16 cellular contexts compared by ENCODE assay signal in the genomic region with DNA sequence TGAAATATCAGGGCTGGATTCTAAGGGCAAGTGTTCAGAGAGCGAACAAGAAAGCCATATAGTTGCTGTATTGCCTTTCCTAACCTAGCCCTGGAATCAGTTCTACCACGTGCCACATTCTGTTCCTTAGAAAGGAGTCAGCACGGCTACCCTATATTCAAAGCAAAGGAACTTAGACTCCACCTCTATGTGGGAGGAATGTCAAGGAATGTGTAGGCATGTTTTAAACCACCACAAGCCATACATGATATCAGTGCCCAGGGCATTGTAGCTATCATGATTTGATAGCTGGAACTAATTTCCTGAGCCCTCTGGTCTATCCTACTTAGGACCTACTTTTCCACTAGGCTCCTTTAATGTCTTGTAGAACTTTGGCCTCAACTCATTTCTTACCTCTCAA. TPM values are rescaled to one million over a fixed set of nuclear protein-coding genes. Genes with fewer than 3 reads are reported as not detected.
DNase-seq lines count a peak whose midpoint lies in the region; ATAC-seq, FAIRE-seq and TF ChIP-seq lines count a peak whose summit lies in the region.
"Had no signal": no experiment of that assay in that cellular context is flagged by ENCODE, and none has a peak within 500 bp of the region (broad histone marks: within the 10 kb centered on the region; RNA-seq: fewer than 3 reads in every experiment).

No MANE protein-coding gene starts in this region.

- peaks cover 19% of the 10 kb centered on the region for H3K36me3 Mint-ChIP-seq in activated CD4-positive, alpha-beta T cell treated with anti-CD3 and anti-CD28 coated beads, Interleukin-2, amount 10 ng/mL, durations not matched to agents 24 days and 14 days (ENCODE audit: low read depth)
- H3K36me3 Mint-ChIP-seq in Calu3 (ENCODE audit: insufficient read depth, unreplicated experiment), result peaks cover 49% of the 10 kb centered on the region

- no peaks in the 10 kb centered on the region for H3K27me3 ChIP-seq in GM12878 (replicated peaks in 1 of 2; ENCODE audit: control insufficient read depth in 2 of 2, insufficient read depth in 2 of 2, low read length in 1 of 2)
- no peaks in the 10 kb centered on the region for H3K27me3 ChIP-seq in neutrophil
- H3K27me3 ChIP-seq in brain microvascular endothelial cell (replicated peaks), result no peaks in the 10 kb centered on the region
- H3K27me3 ChIP-seq: ascending aorta, esophagus muscularis mucosa had no signal

- H4K20me1 ChIP-seq in GM12878 (ENCODE audit: control insufficient read depth, insufficient read depth), result no peaks in the 10 kb centered on the region

- RAD21 ChIA-PET in GM12878 (lab: Charles Lee; ENCODE audit: unreplicated experiment), result interaction anchor here (0.5 to 2.3 kb wide), 7 partner anchors 15 to 145 kb away, joined by 3 to 15 read pairs (median 6); partner anchors contain the start of gene PATZ1

- H3K4me3 Mint-ChIP-seq in activated CD4-positive, alpha-beta T cell treated with anti-CD3 and anti-CD28 coated beads, Interleukin-2, amount 10 ng/mL, durations not matched to agents 24 days and 14 days, result peak overlapping the region; percentile 90
- H3K4me3 Mint-ChIP-seq in Calu3 (ENCODE audit: low read depth, unreplicated experiment), result no peak overlapping the region

- no peak overlapping the region for H3K4me3 ChIP-seq in GM12878
- H3K4me3 ChIP-seq in neutrophil (ENCODE audit: low read depth in 1 of 2, low read length in 1 of 2), result no peak overlapping the region
- no peak overlapping the region for H3K4me3 ChIP-seq in brain microvascular endothelial cell (ENCODE audit: low read depth, low read length)
- H3K4me3 ChIP-seq: A549, ascending aorta, coronary artery, esophagus muscularis mucosa, prostate gland had no signal

- no peak for TF ChIP-seq EP300 in GM12878 (IDR thresholded peaks at IDR 0.05; ENCODE audit: borderline replicate concordance in 1 of 2, control insufficient read depth in 1 of 2, low read depth in 2 of 2, low read length in 2 of 2)

- peaks cover 0 to 9% of the 10 kb centered on the region in 2 experiments; a peak in 1 of 4 replicates for H3K36me3 ChIP-seq in GM12878 (ENCODE audit: control insufficient read depth in 2 of 2, insufficient read depth in 2 of 2, low read length in 1 of 2)
- H3K36me3 ChIP-seq in neutrophil, result peaks cover 3% of the 10 kb centered on the region
- peaks cover 8% of the 10 kb centered on the region for H3K36me3 ChIP-seq in brain microvascular endothelial cell (replicated peaks)
- H3K36me3 ChIP-seq: prostate gland had no signal

- H3K27ac Mint-ChIP-seq in activated CD4-positive, alpha-beta T cell treated with anti-CD3 and anti-CD28 coated beads, Interleukin-2, amount 10 ng/mL, durations not matched to agents 24 days and 14 days, result peak overlapping the region; percentile 78
- H3K27ac Mint-ChIP-seq in Calu3 (ENCODE audit: unreplicated experiment), result no peak overlapping the region

- no peak for DNase-seq in activated CD4-positive, alpha-beta T cell treated with anti-CD3 and anti-CD28 coated beads, Interleukin-2, amount 10 ng/mL, durations not matched to agents 24 days and 14 days
- no peak for DNase-seq in activated CD4-positive, alpha-beta T cell treated with anti-CD3 and anti-CD28 coated beads for 1 hour
- DNase-seq in NCI-H226 (peak; percentile 39), GM12878 (ENCODE audit: low read depth, low spot score) (no peak), brain microvascular endothelial cell (no peak), Calu3 (no peak), NCI-H748 treated with DMSO at 0.1 percent for 48 hours (lab: John Stamatoyannopoulos, UW) (no peak)
- DNase-seq: activated CD8-positive, alpha-beta memory T cell treated with anti-CD3 and anti-CD28 coated beads, Interleukin-2, amount 50 U/mL, for 4 hours; kidney glomerular epithelial cell; NCI-H1436 treated with DMSO at 0.1 percent for 48 hours had no signal

- in situ Hi-C loops in GM12878 (cut with MboI) (loop anchor here (5.0 kb wide), 1 partner anchor 145 kb away; no protein-coding TSS in a partner anchor), brain microvascular endothelial cell (cut with HindIII; ENCODE audit: low pct_ligation_motif_present, low sequenced_read_pairs) (no loop called here)

- TF ChIP-seq CTCF in GM12878 (IDR thresholded peaks at IDR 0.05 in 2 of 3, conservative IDR thresholded peaks at IDR 0.05 in 1 of 3; ENCODE audit: control insufficient read depth in 2 of 3, extremely low read depth in 1 of 3, insufficient read depth in 1 of 3, low read depth in 3 of 3, low read length in 3 of 3) (no peak), neutrophil (IDR thresholded peaks at IDR 0.05) (no peak), brain microvascular endothelial cell (IDR thresholded peaks at IDR 0.05; ENCODE audit: low read depth, low read length, missing control alignments) (no peak), Calu3 (IDR thresholded peaks at IDR 0.05; ENCODE audit: unreplicated experiment) (no peak)

- no peak overlapping the region; the same call in 1 of the 2 replicates for H3K27ac ChIP-seq in GM12878 (ENCODE audit: control insufficient read depth, insufficient read depth)
- H3K27ac ChIP-seq in neutrophil, result peak overlapping the region; percentile 97
- no peak overlapping the region for H3K27ac ChIP-seq in brain microvascular endothelial cell
- H3K27ac ChIP-seq: A549, prostate gland had no signal

- intact Hi-C loops in activated CD4-positive, alpha-beta T cell treated with anti-CD3 and anti-CD28 coated beads, Interleukin-2, amount 10 ng/mL, durations not matched to agents 24 days and 14 days (cut with micrococcal nuclease), result loop anchor here (5.0 to 10.0 kb wide), 2 partner anchors 200 to 1067 kb away; partner anchors contain the start of genes MTFP1 and PIK3IP1
- intact Hi-C loops in GM12878 (cut with micrococcal nuclease; ENCODE audit: unreplicated experiment) (no loop called here), Calu3 (cut with micrococcal nuclease; ENCODE audit: unreplicated experiment) (no loop called here)

- no peak for TF ChIP-seq POLR2A in GM12878 (IDR thresholded peaks at IDR 0.05; ENCODE audit: low read depth, low read length)

- 95% methylated on average over 3 of the region's 3 CpGs for WGBS in GM12878 (ENCODE audit: insufficient coverage, insufficient replicate concordance, low lambda C conversion rate, missing lambda C conversion rate)

- peaks cover 37% of the 10 kb centered on the region for H3K4me1 ChIP-seq in GM12878 (ENCODE audit: control insufficient read depth, insufficient read depth, low read length)
- peaks cover 43 to 53% of the 10 kb centered on the region in 2 experiments for H3K4me1 ChIP-seq in neutrophil (ENCODE audit: control insufficient read depth in 1 of 2, insufficient read depth in 1 of 2, low read depth in 1 of 2, low read length in 1 of 2)

- BruUV-seq in GM12878 (replicated peaks; lab: Mats Ljungman, UMichigan), result no TSS peak
- BruUV-seq in Calu3 (replicated peaks; lab: Mats Ljungman, UMichigan), result no TSS peak

- no peak overlapping the region for H2AFZ ChIP-seq in GM12878 (ENCODE audit: control insufficient read depth, low read depth, low read length)

- POLR2A ChIA-PET in GM12878 (lab: Charles Lee), result interaction anchor here (0.5 to 8.9 kb wide), 7 partner anchors 12 to 171 kb away, joined by 3 to 82 read pairs (median 5); no protein-coding TSS in a partner anchor

- H3K4me1 Mint-ChIP-seq in activated CD4-positive, alpha-beta T cell treated with anti-CD3 and anti-CD28 coated beads, Interleukin-2, amount 10 ng/mL, durations not matched to agents 24 days and 14 days, result peaks cover 37% of the 10 kb centered on the region
- H3K4me1 Mint-ChIP-seq in Calu3 (ENCODE audit: low read depth, unreplicated experiment), result peaks cover 22% of the 10 kb centered on the region

- no peak overlapping the region for H3K9ac ChIP-seq in GM12878 (ENCODE audit: control insufficient read depth, insufficient read depth, low read length)

- no peak for ATAC-seq in GM12878
- ATAC-seq: A549 had no signal

- FAIRE-seq in GM12878 (lab: Jason Lieb, UNC), result no peak
- FAIRE-seq: A549 had no signal

- TF ChIP-seq RAD21 in GM12878 (IDR thresholded peaks at IDR 0.05; ENCODE audit: insufficient read depth, low read depth, low read length), result no peak

- H3K4me2 ChIP-seq in GM12878 (ENCODE audit: control insufficient read depth, insufficient read depth), result peak overlapping the region; percentile 86
- H3K4me2 ChIP-seq: A549 had no signal

- SMC1A ChIA-PET in GM12878 (lab: Charles Lee; ENCODE audit: uncharacterized antibody, unreplicated experiment), result interaction anchor here (0.8 to 3.4 kb wide), 10 partner anchors 14 to 169 kb away, joined by 3 to 26 read pairs (median 6); no protein-coding TSS in a partner anchor

- peaks cover 47% of the 10 kb centered on the region for H3K79me2 ChIP-seq in GM12878 (ENCODE audit: control insufficient read depth, insufficient read depth, low read length)

- H3K9me3 ChIP-seq in GM12878 (replicated peaks; ENCODE audit: control insufficient read depth, insufficient read depth, low read length) (no peaks in the 10 kb centered on the region), neutrophil (no peaks in the 10 kb centered on the region)
- H3K9me3 ChIP-seq: A549, ascending aorta, esophagus muscularis mucosa, prostate gland had no signal

- H3K27me3 Mint-ChIP-seq in activated CD4-positive, alpha-beta T cell treated with anti-CD3 and anti-CD28 coated beads, Interleukin-2, amount 10 ng/mL, durations not matched to agents 24 days and 14 days, result no peaks in the 10 kb centered on the region
- no peaks in the 10 kb centered on the region for H3K27me3 Mint-ChIP-seq in Calu3 (ENCODE audit: unreplicated experiment)

- H3K9me3 Mint-ChIP-seq in activated CD4-positive, alpha-beta T cell treated with anti-CD3 and anti-CD28 coated beads, Interleukin-2, amount 10 ng/mL, durations not matched to agents 24 days and 14 days, result no peaks in the 10 kb centered on the region
- H3K9me3 Mint-ChIP-seq in Calu3 (ENCODE audit: low read depth, unreplicated experiment), result no peaks in the 10 kb centered on the region

- CTCF ChIA-PET in GM12878 (lab: Yijun Ruan, JAX) (interaction anchor here (0.5 to 3.9 kb wide), 6 partner anchors 41 to 152 kb away, joined by 3 to 13 read pairs (median 10); no protein-coding TSS in a partner anchor), Calu3 (lab: Charles Lee) (no interaction called here)

RNA-seq across cellular contexts. Expression of gene EIF4ENIF1, which starts 2.5 kb away (rescaled TPM):
- 78.1 and 85.6 TPM in 2 replicates for total RNA-seq in activated CD4-positive, alpha-beta T cell treated with anti-CD3 and anti-CD28 coated beads, Interleukin-2, amount 10 ng/mL, durations not matched to agents 24 days and 14 days
- total RNA-seq in GM12878 (2013; cell fraction: nucleolus; rRNA removed), result 48.6 and 60.5 TPM in 2 replicates
- 16.6 and 22.1 TPM in 2 replicates for total RNA-seq in GM12878 (2014; rRNA removed)
- 23.2 and 24.9 TPM in 2 replicates for total RNA-seq in GM12878 (2014; rRNA removed; fragmentation: Illumina TruSeq; extraction: Trizol)
- total RNA-seq in GM12878 (2021), result 36.5 and 37.7 TPM in 2 replicates
- polyA plus RNA-seq in GM12878 (2011; ENCODE audit: low read depth), result 13.3 TPM
- 32.7 and 39.6 TPM in 2 replicates for polyA plus RNA-seq in GM12878 (2011; rRNA removed)
- polyA plus RNA-seq in GM12878 (2011; cell fraction: cytosol; rRNA removed), result 28.7 and 56.7 TPM in 2 replicates
- 57.7 and 75.9 TPM in 2 replicates for polyA plus RNA-seq in GM12878 (2011; cell fraction: nucleus; rRNA removed)
- 22.8 and 23.5 TPM in 2 replicates for polyA plus RNA-seq in GM12878 (2012)
- 43.7 and 77.9 TPM in 2 replicates for polyA plus RNA-seq in GM12878 (2014; fragmentation: Illumina TruSeq; extraction: Trizol)
- polyA plus RNA-seq in GM12878 (2014; fragmentation: Nextera tagmentation; extraction: Ambion mirVana), result 1 to 10 TPM; 4.4 to 7.4 TPM
- 21.8 and 30.6 TPM in 2 replicates for polyA plus RNA-seq in GM12878 (2014; rRNA removed)
- 10 to 100 TPM; 19.3 to 25.6 TPM for polyA plus RNA-seq in GM12878 (2016; fragmentation: Nextera tagmentation; extraction: Ambion mirVana)
- 48.3 and 57.3 TPM in 2 replicates for polyA minus RNA-seq in GM12878 (2011; rRNA and poly(A)+ RNA removed)
- 16.5 and 17.2 TPM in 2 replicates for polyA minus RNA-seq in GM12878 (2011; cell fraction: cytosol; rRNA and poly(A)+ RNA removed)
- 24.3 and 43.1 TPM in 2 replicates for polyA minus RNA-seq in GM12878 (2011; cell fraction: nucleus; rRNA and poly(A)+ RNA removed)
- 27.3 and 32.0 TPM in 2 replicates for total RNA-seq in Calu3 (2022)

RNA-seq across cellular contexts. Expression of gene SFI1, which starts 4.2 kb away (rescaled TPM):
- 321 and 352 TPM in 2 replicates for total RNA-seq in activated CD4-positive, alpha-beta T cell treated with anti-CD3 and anti-CD28 coated beads, Interleukin-2, amount 10 ng/mL, durations not matched to agents 24 days and 14 days
- 390 and 402 TPM in 2 replicates for total RNA-seq in GM12878 (2013; cell fraction: nucleolus; rRNA removed)
- total RNA-seq in GM12878 (2014; rRNA removed) (39.5 and 42.4 TPM in 2 replicates), GM12878 (2014; rRNA removed; fragmentation: Illumina TruSeq; extraction: Trizol) (20.9 and 22.3 TPM in 2 replicates), GM12878 (2021) (44.7 and 70.1 TPM in 2 replicates), Calu3 (2022) (59.2 and 61.4 TPM in 2 replicates)
- 36.0 TPM for polyA plus RNA-seq in GM12878 (2011; ENCODE audit: low read depth)
- polyA plus RNA-seq in GM12878 (2011; rRNA removed) (50.4 and 53.7 TPM in 2 replicates), GM12878 (2014; fragmentation: Illumina TruSeq; extraction: Trizol) (12.9 and 23.9 TPM in 2 replicates), GM12878 (2014; fragmentation: Nextera tagmentation; extraction: Ambion mirVana) (1 to 10 TPM; 6.3 to 6.6 TPM), GM12878 (2014; rRNA removed) (54.1 and 66.3 TPM in 2 replicates), GM12878 (2016; fragmentation: Nextera tagmentation; extraction: Ambion mirVana) (10 to 100 TPM; 30.4 to 30.5 TPM)
- 40.4 and 45.7 TPM in 2 replicates for polyA plus RNA-seq in GM12878 (2011; cell fraction: cytosol; rRNA removed)
- 300 and 325 TPM in 2 replicates for polyA plus RNA-seq in GM12878 (2011; cell fraction: nucleus; rRNA removed)
- polyA plus RNA-seq in GM12878 (2012), result 74.6 and 75.2 TPM in 2 replicates
- polyA minus RNA-seq in GM12878 (2011; rRNA and poly(A)+ RNA removed), result 77.6 and 90.2 TPM in 2 replicates
- 16.8 and 20.7 TPM in 2 replicates for polyA minus RNA-seq in GM12878 (2011; cell fraction: cytosol; rRNA and poly(A)+ RNA removed)
- 85.6 and 115 TPM in 2 replicates for polyA minus RNA-seq in GM12878 (2011; cell fraction: nucleus; rRNA and poly(A)+ RNA removed)
